Comparison of ENCODE assay signal across 9 cellular contexts in the genomic region with DNA sequence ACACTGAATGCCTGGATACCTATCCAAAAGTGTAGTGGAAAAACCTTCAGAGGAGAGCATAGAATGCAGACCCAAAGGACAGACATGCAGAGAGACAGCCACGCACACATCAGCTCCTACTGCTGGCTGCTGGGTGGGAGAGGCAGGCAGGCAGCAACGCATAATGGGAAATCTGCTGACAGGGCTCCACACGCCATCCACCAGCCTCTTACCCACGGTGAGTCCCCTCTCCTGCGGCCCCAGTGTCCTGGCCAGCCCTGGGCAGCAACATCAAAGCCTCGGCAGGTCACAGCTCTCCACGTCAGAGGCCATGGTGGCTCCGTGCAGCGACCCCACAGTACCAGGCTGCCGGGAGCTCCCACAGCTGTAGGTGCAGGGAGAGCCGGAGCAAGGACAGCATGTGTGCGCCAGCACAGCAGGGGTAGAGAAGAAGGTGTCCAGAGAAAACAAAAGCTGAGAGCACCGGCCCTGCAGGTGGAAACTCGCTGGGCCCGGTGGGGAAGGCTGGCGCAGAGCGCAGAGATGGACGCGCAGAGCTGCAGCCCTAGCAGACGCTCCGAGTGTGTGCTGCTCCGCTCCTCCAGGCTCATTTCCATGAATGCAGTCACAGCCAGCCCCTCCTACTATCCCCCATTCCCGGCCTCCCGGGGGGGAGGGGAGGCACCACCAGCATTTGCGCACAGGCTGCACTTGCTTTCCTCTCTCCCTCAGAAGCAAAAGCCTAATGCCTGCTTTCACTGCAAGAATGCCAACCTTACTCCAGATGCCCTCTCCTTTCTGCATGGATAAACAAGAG. TPM values are rescaled to one million over a fixed set of nuclear protein-coding genes. Genes with fewer than 3 reads are reported as not detected.
DNase-seq lines count a peak whose midpoint lies in the region; ATAC-seq and TF ChIP-seq lines count a peak whose summit lies in the region.
"Had no signal": no experiment of that assay in that cellular context is flagged by ENCODE, and none has a peak within 500 bp of the region (broad histone marks: within the 10 kb centered on the region; RNA-seq: fewer than 3 reads in every experiment).

No MANE protein-coding gene starts in this region.

- in situ Hi-C loops in GM13977 (cut with MboI; ENCODE audit: low pct_unique_long_range_greater_than_20kb, low sequenced_read_pairs, unreplicated experiment), result no loop called here

- peak overlapping the region; percentile 63 to 90 (median 84) for H3K27ac Mint-ChIP-seq in CD4-positive, CD25-positive, alpha-beta regulatory T cell
- H3K27ac Mint-ChIP-seq in mesothelial cell of epicardium, result peak overlapping the region; percentile 44

- peaks cover 99% of the 10 kb centered on the region for H3K4me1 ChIP-seq in CD4-positive, CD25-positive, alpha-beta regulatory T cell (ENCODE audit: control insufficient read depth, insufficient read depth, low read length, poor library complexity, severe bottlenecking)
- peaks cover 39% of the 10 kb centered on the region for H3K4me1 ChIP-seq in colonic mucosa

- H3K9me3 Mint-ChIP-seq in CD4-positive, CD25-positive, alpha-beta regulatory T cell, result no peaks in the 10 kb centered on the region
- H3K9me3 Mint-ChIP-seq in mesothelial cell of epicardium, result no peaks in the 10 kb centered on the region

- H3K4me1 Mint-ChIP-seq in CD4-positive, CD25-positive, alpha-beta regulatory T cell, result peaks cover 38 to 95% (median 81%) of the 10 kb centered on the region in 4 donors
- peaks cover 51% of the 10 kb centered on the region for H3K4me1 Mint-ChIP-seq in mesothelial cell of epicardium

- H3K27ac ChIP-seq in CD4-positive, CD25-positive, alpha-beta regulatory T cell (ENCODE audit: insufficient read depth, low read length, poor library complexity, severe bottlenecking), result peak overlapping the region; percentile 60
- peak overlapping the region; percentile 25 for H3K27ac ChIP-seq in colonic mucosa

- no peaks in the 10 kb centered on the region for H3K9me3 ChIP-seq in CD4-positive, CD25-positive, alpha-beta regulatory T cell (ENCODE audit: control insufficient read depth in 2 of 2, low read length in 2 of 2)
- H3K9me3 ChIP-seq in colonic mucosa, result no peaks in the 10 kb centered on the region

- no peak for DNase-seq in CD4-positive, CD25-positive, alpha-beta regulatory T cell
- DNase-seq in NCI-H146 treated with DMSO at 0.1 percent for 48 hours (lab: John Stamatoyannopoulos, UW; ENCODE audit: unreplicated experiment) (peak; percentile 52), colonic mucosa (no peak), mesothelial cell of epicardium (ENCODE audit: low spot score in 2 of 2, unreplicated experiment in 2 of 2) (peak; percentile 45 to 70), SIG-M5 treated with dmso at 0.1 percent for 504 hours (lab: John Stamatoyannopoulos, UW; ENCODE audit: unreplicated experiment) (no peak), SW480 (ENCODE audit: low spot score) (no peak), H4 (ENCODE audit: low spot score) (no peak), GM13977 (ENCODE audit: low spot score) (no peak)

- H3K36me3 Mint-ChIP-seq in CD4-positive, CD25-positive, alpha-beta regulatory T cell, result peaks cover 17% of the 10 kb centered on the region
- H3K36me3 Mint-ChIP-seq in mesothelial cell of epicardium, result no peaks in the 10 kb centered on the region

- H3K4me3 Mint-ChIP-seq in CD4-positive, CD25-positive, alpha-beta regulatory T cell, result peak overlapping the region; percentile 68 to 83 (median 76)
- H3K4me3 Mint-ChIP-seq in mesothelial cell of epicardium, result peak overlapping the region; percentile 73

- peaks cover 29% of the 10 kb centered on the region for H3K36me3 ChIP-seq in CD4-positive, CD25-positive, alpha-beta regulatory T cell (ENCODE audit: control insufficient read depth, insufficient read depth, low read length)
- H3K36me3 ChIP-seq in colonic mucosa, result no peaks in the 10 kb centered on the region

- H3K27me3 ChIP-seq in CD4-positive, CD25-positive, alpha-beta regulatory T cell (ENCODE audit: control insufficient read depth, insufficient read depth, low read length), result no peaks in the 10 kb centered on the region
- no peaks in the 10 kb centered on the region for H3K27me3 ChIP-seq in colonic mucosa

- TF ChIP-seq CTCF in colonic mucosa (IDR thresholded peaks at IDR 0.05), result no peak
- TF ChIP-seq CTCF in mesothelial cell of epicardium (IDR thresholded peaks at IDR 0.05; ENCODE audit: unreplicated experiment), result no peak
- no peak for TF ChIP-seq CTCF in GM13977 (IDR thresholded peaks at IDR 0.05; ENCODE audit: extremely low read depth, insufficient read depth, missing control alignments)

- H3K9ac ChIP-seq in colonic mucosa (ENCODE audit: low read depth in 2 of 2, low read length in 2 of 2), result peak overlapping the region in 1 of 2 donors; percentile 59

- H3K27me3 Mint-ChIP-seq in CD4-positive, CD25-positive, alpha-beta regulatory T cell, result no peaks in the 10 kb centered on the region
- no peaks in the 10 kb centered on the region for H3K27me3 Mint-ChIP-seq in mesothelial cell of epicardium (ENCODE audit: low read depth)

- peak overlapping the region; percentile 41 for H3K4me3 ChIP-seq in CD4-positive, CD25-positive, alpha-beta regulatory T cell (ENCODE audit: low read depth, low read length)
- H3K4me3 ChIP-seq in colonic mucosa, result no peak overlapping the region

- intact Hi-C loops in colonic mucosa (cut with DNase I), result no loop called here

- no peak for ATAC-seq in CD4-positive, CD25-positive, alpha-beta regulatory T cell (ENCODE audit: low read depth in 2 of 2)
- ATAC-seq: HCT116 had no signal

RNA-seq across cellular contexts. Expression of a gene that starts 58.9 kb away (rescaled TPM):
- total RNA-seq in CD4-positive, CD25-positive, alpha-beta regulatory T cell, result 487 TPM
- polyA plus RNA-seq in CD4-positive, CD25-positive, alpha-beta regulatory T cell, result 100 to 1,000 TPM; 202 to 214 (median 206) TPM
- total RNA-seq in colonic mucosa, result 10 to 100 TPM; 54.6 to 68.9 TPM
- 40.3 to 44.3 TPM (median 42.8 TPM) in 3 replicates for total RNA-seq in mesothelial cell of epicardium
- 8.0 and 9.7 TPM in 2 replicates for total RNA-seq in H4 (2014; rRNA removed; shearing (Covaris generic))

Comparison
In these comparisons a context has a peak if more than half of its experiments do, and no peak if none do; other contexts are left out.
1. DNase-seq: peak in NCI-H146 treated with DMSO at 0.1 percent for 48 hours (single experiment) and mesothelial cell of epicardium (2 of 2); none in CD4-positive, CD25-positive, alpha-beta regulatory T cell (0 of 3), colonic mucosa (single experiment), SIG-M5 treated with dmso at 0.1 percent for 504 hours (single experiment), SW480 (single experiment), H4 (single experiment) and GM13977 (single experiment).